Comparison of ENCODE assay signal across 8 cellular contexts in genomic region chr18:54284967-54285785, GRCh38. TPM values are rescaled to one million over a fixed set of nuclear protein-coding genes. Genes with fewer than 3 reads are reported as not detected.
DNase-seq lines count a peak whose midpoint lies in the region; ATAC-seq and TF ChIP-seq lines count a peak whose summit lies in the region.

No MANE protein-coding gene starts in this region.

- H3K27me3 ChIP-seq in H7 (ENCODE audit: control insufficient read depth, insufficient read depth, low read length), result no peaks in the 10 kb centered on the region

- DNase-seq in choroid plexus epithelial cell (ENCODE audit: low read depth), result peak; percentile 83
- peak; percentile 83 for DNase-seq in stimulated activated CD4-positive, alpha-beta T cell treated with anti-CD3 and anti-CD28 coated beads, Interleukin-15, amount 100 ng/mL, for 24 hours
- no peak for DNase-seq in mucosa of gallbladder (ENCODE audit: low spot score)
- DNase-seq in H7, result no peak
- no peak for DNase-seq in inferior parietal cortex (ENCODE audit: extremely low spot score)

- peak; percentile 99 for ATAC-seq in HG02678 (IDR thresholded peaks at IDR 0.05; ENCODE audit: unreplicated experiment)
- ATAC-seq in SK-N-SH treated with all-trans-retinoic acid at 6 μM for 48 hours, result peak; percentile 93

- H3K36me3 ChIP-seq in H7 (replicated peaks; ENCODE audit: control insufficient read depth, insufficient read depth, low read length), result peaks cover 9% of the 10 kb centered on the region

- TF ChIP-seq POLR2A in GM18526 (IDR thresholded peaks at IDR 0.05; ENCODE audit: extremely low read depth, insufficient read length), result peak; percentile 38

- TF ChIP-seq CTCF in choroid plexus epithelial cell (conservative IDR thresholded peaks at IDR 0.05; ENCODE audit: low read depth, low read length), result no peak

- H3K4me3 ChIP-seq in choroid plexus epithelial cell (ENCODE audit: low read depth, low read length) (no peak overlapping the region), H7 (ENCODE audit: insufficient read depth, low read depth, low read length) (no peak overlapping the region)

TF ChIP-seq in SK-N-SH treated with all-trans-retinoic acid at 6 μM for 48 hours, 23 proteins besides CTCF, POLR2A, EP300 and RAD21:
- TF ChIP-seq SNAI2 (CRISPR knock-in tag; IDR thresholded peaks at IDR 0.05) (no peak), ZNF70 (CRISPR knock-in tag; IDR thresholded peaks at IDR 0.05) (no peak), CSDC2 (CRISPR knock-in tag; IDR thresholded peaks at IDR 0.05) (no peak), POU6F1 (CRISPR knock-in tag; IDR thresholded peaks at IDR 0.05; ENCODE audit: borderline replicate concordance, low read depth) (no peak)
TF ChIP-seq in SK-N-SH treated with all-trans-retinoic acid at 6 μM for 48 hours: peak in this region for 0.

RNA-seq across cellular contexts. Expression of gene POLI, which starts 15.9 kb away (rescaled TPM):
- total RNA-seq in mucosa of gallbladder, result 27.2 TPM
- total RNA-seq in H7 (2014; rRNA removed; shearing (Covaris generic)), result 30.7 and 55.2 TPM in 2 replicates

Comparison
In these comparisons a context has a peak if more than half of its experiments do, and no peak if none do; other contexts are left out.
1. DNase-seq: peak in choroid plexus epithelial cell (single experiment) and stimulated activated CD4-positive, alpha-beta T cell treated with anti-CD3 and anti-CD28 coated beads, Interleukin-15, amount 100 ng/mL, for 24 hours (single experiment); none in mucosa of gallbladder (single experiment), H7 (single experiment) and inferior parietal cortex (single experiment).